ENCODE assay signal across 8 cellular contexts in genomic region chr6:143060354-143060805, GRCh38. TPM values are rescaled to one million over a fixed set of nuclear protein-coding genes. Genes with fewer than 3 reads are reported as not detected.
A peak's percentile ranks its signal among the peaks of the same experiment; 100 is the strongest.
DNase-seq lines count a peak whose midpoint lies in the region; ATAC-seq lines count a peak whose summit lies in the region.

No MANE protein-coding gene starts in this region.

- peak overlapping the region; percentile 90 for H3K27ac Mint-ChIP-seq in activated CD8-positive, alpha-beta memory T cell treated with anti-CD3 and anti-CD28 coated beads, Interleukin-2, amount 10 ng/mL, durations not matched to agents 7 days and 5 days

- H3K9ac ChIP-seq in endocrine pancreas (ENCODE audit: control insufficient read depth, insufficient read depth, low read length) = peak overlapping the region; percentile 65

- no peaks in the 10 kb centered on the region for H3K36me3 ChIP-seq in endocrine pancreas (ENCODE audit: control insufficient read depth, insufficient read depth, low read length)
- no peaks in the 10 kb centered on the region for H3K36me3 ChIP-seq in mesodermal cell (ENCODE audit: control insufficient read depth, insufficient read depth, low read length)

- H3K4me3 Mint-ChIP-seq in activated CD8-positive, alpha-beta memory T cell treated with anti-CD3 and anti-CD28 coated beads, Interleukin-2, amount 10 ng/mL, durations not matched to agents 7 days and 5 days = peak overlapping the region; percentile 90

- peak overlapping the region; percentile 95 for H3K4me3 ChIP-seq in endocrine pancreas (ENCODE audit: control insufficient read depth, insufficient read depth, low read length)
- H3K4me3 ChIP-seq in mesodermal cell (ENCODE audit: extremely low read depth, insufficient read depth, low read length, poor library complexity, severe bottlenecking) = peak overlapping the region; percentile 66

- peaks cover 16% of the 10 kb centered on the region for H3K4me1 ChIP-seq in endocrine pancreas (ENCODE audit: control insufficient read depth, insufficient read depth, low read length)
- H3K4me1 ChIP-seq in mesodermal cell (ENCODE audit: control insufficient read depth, insufficient read depth, low read length, poor library complexity, severe bottlenecking) = peaks cover 5% of the 10 kb centered on the region

- peak overlapping the region; percentile 77 for H3K27ac ChIP-seq in mesodermal cell (ENCODE audit: low read depth, low read length, severe bottlenecking)

- WGBS in mesodermal cell (ENCODE audit: insufficient coverage in 2 of 2), 2 experiments = 0 to 2% methylated on average over 18 to 34 of the region's 52 CpGs

- DNase-seq in AG20443 (ENCODE audit: low spot score) (peak; percentile 87), NCI-H526 treated with DMSO at 0.1 percent for 48 hours (lab: John Stamatoyannopoulos, UW) (peak; percentile 58)
- peak; percentile 89 for DNase-seq in activated CD8-positive, alpha-beta memory T cell treated with anti-CD3 and anti-CD28 coated beads, Interleukin-2, amount 10 ng/mL, durations not matched to agents 7 days and 5 days
- DNase-seq in stimulated activated CD8-positive, alpha-beta memory T cell treated with anti-CD3 and anti-CD28 coated beads, Interleukin-15, amount 100 ng/mL, for 24 hours (ENCODE audit: low read depth) = peak; percentile 41

- H3K9me3 ChIP-seq in endocrine pancreas (ENCODE audit: control insufficient read depth, low read length) = no peaks in the 10 kb centered on the region
- H3K9me3 ChIP-seq in mesodermal cell (ENCODE audit: control insufficient read depth, low read length) = no peaks in the 10 kb centered on the region

- H3K27me3 Mint-ChIP-seq in activated CD8-positive, alpha-beta memory T cell treated with anti-CD3 and anti-CD28 coated beads, Interleukin-2, amount 10 ng/mL, durations not matched to agents 7 days and 5 days = no peaks in the 10 kb centered on the region

- peaks cover 22% of the 10 kb centered on the region for H3K4me1 Mint-ChIP-seq in activated CD8-positive, alpha-beta memory T cell treated with anti-CD3 and anti-CD28 coated beads, Interleukin-2, amount 10 ng/mL, durations not matched to agents 7 days and 5 days

- H3K9me3 Mint-ChIP-seq in activated CD8-positive, alpha-beta memory T cell treated with anti-CD3 and anti-CD28 coated beads, Interleukin-2, amount 10 ng/mL, durations not matched to agents 7 days and 5 days (ENCODE audit: low read depth) = no peaks in the 10 kb centered on the region

- peaks cover 1% of the 10 kb centered on the region for H3K36me3 Mint-ChIP-seq in activated CD8-positive, alpha-beta memory T cell treated with anti-CD3 and anti-CD28 coated beads, Interleukin-2, amount 10 ng/mL, durations not matched to agents 7 days and 5 days

- ATAC-seq in GM18867 (IDR thresholded peaks at IDR 0.05; ENCODE audit: unreplicated experiment) = peak; percentile 78
- ATAC-seq in HG03103 (IDR thresholded peaks at IDR 0.05; ENCODE audit: low read depth, unreplicated experiment) = peak; percentile 58
- peak; percentile 84 for ATAC-seq in activated CD8-positive, alpha-beta memory T cell treated with anti-CD3 and anti-CD28 coated beads, Interleukin-2, amount 10 ng/mL, durations not matched to agents 7 days and 5 days

- no peaks in the 10 kb centered on the region for H3K27me3 ChIP-seq in endocrine pancreas (ENCODE audit: control insufficient read depth, insufficient read depth, low read length)

- CTCF ChIA-PET in activated CD8-positive, alpha-beta memory T cell treated with anti-CD3 and anti-CD28 coated beads, Interleukin-2, amount 10 ng/mL, durations not matched to agents 7 days and 5 days (lab: Charles Lee) = interaction anchor here (0.7 to 1.8 kb wide), 5 partner anchors 21 to 586 kb away, joined by 3 to 4 read pairs (median 3); no protein-coding TSS in a partner anchor

RNA-seq across cellular contexts. Expression of gene AIG1, which starts 0.3 kb away (rescaled TPM):
- 1 to 10 TPM; 8.8 to 9.2 TPM for total RNA-seq in activated CD8-positive, alpha-beta memory T cell treated with anti-CD3 and anti-CD28 coated beads, Interleukin-2, amount 10 ng/mL, durations not matched to agents 7 days and 5 days
- polyA plus RNA-seq in mesodermal cell (2013, experiment 1 of 2) = 16.4 TPM
- polyA plus RNA-seq in mesodermal cell (2013, experiment 2 of 2) = 16.3 TPM

Comparison
In these comparisons a context has a peak if more than half of its experiments do, and no peak if none do; other contexts are left out.
1. Peak in every context shown above with its lines: DNase-seq, ATAC-seq, H3K4me3 ChIP-seq and H3K27ac ChIP-seq.